ENCODE assay signal across 2 cellular contexts in the genomic region with DNA sequence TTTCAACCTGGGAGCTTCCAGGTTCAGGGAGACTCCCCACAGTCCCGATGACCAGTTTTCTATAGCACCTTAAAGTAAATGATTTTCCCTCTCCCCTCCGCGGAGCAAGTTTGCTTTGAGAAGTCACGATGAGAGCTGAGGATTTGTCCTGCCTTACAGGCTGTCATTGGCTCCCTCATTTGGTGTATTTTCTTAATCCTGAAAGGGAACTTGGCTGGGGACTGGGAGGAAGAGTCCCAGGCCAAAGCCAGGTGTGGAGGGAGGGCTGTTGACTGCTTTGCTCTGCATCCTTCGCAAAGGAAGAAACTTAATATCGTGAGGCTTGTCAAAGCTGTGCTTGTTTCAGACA.
A peak's percentile ranks its signal among the peaks of the same experiment; 100 is the strongest.
TF ChIP-seq lines count a peak whose summit lies in the region.

No MANE protein-coding gene starts in this region.

TF ChIP-seq in HEK293, 187 proteins besides CTCF, POLR2A, EP300 and RAD21 (continued from another document):
- TF ChIP-seq PRDM1 (tag by site-specific recombination; IDR thresholded peaks at IDR 0.05): 0 out of 2 replicates have a peak, but pooled peaks have one; percentile 1

TF ChIP-seq in neural cell, 6 proteins besides CTCF, POLR2A, EP300 and RAD21 (continued from another document):
- TF ChIP-seq, protein P1, sequence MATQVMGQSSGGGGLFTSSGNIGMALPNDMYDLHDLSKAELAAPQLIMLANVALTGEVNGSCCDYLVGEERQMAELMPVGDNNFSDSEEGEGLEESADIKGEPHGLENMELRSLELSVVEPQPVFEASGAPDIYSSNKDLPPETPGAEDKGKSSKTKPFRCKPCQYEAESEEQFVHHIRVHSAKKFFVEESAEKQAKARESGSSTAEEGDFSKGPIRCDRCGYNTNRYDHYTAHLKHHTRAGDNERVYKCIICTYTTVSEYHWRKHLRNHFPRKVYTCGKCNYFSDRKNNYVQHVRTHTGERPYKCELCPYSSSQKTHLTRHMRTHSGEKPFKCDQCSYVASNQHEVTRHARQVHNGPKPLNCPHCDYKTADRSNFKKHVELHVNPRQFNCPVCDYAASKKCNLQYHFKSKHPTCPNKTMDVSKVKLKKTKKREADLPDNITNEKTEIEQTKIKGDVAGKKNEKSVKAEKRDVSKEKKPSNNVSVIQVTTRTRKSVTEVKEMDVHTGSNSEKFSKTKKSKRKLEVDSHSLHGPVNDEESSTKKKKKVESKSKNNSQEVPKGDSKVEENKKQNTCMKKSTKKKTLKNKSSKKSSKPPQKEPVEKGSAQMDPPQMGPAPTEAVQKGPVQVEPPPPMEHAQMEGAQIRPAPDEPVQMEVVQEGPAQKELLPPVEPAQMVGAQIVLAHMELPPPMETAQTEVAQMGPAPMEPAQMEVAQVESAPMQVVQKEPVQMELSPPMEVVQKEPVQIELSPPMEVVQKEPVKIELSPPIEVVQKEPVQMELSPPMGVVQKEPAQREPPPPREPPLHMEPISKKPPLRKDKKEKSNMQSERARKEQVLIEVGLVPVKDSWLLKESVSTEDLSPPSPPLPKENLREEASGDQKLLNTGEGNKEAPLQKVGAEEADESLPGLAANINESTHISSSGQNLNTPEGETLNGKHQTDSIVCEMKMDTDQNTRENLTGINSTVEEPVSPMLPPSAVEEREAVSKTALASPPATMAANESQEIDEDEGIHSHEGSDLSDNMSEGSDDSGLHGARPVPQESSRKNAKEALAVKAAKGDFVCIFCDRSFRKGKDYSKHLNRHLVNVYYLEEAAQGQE (IDR thresholded peaks at IDR 0.05; ENCODE audit: borderline replicate concordance): no peak
- TF ChIP-seq SMC3 (conservative IDR thresholded peaks at IDR 0.05; ENCODE audit: poor library complexity) (no peak), TAF1 (IDR thresholded peaks at IDR 0.05; ENCODE audit: low read depth) (no peak), POLR2AphosphoS5 (IDR thresholded peaks at IDR 0.05) (no peak)
